Comparison of ENCODE assay signal across 2 cellular contexts in the genomic region with DNA sequence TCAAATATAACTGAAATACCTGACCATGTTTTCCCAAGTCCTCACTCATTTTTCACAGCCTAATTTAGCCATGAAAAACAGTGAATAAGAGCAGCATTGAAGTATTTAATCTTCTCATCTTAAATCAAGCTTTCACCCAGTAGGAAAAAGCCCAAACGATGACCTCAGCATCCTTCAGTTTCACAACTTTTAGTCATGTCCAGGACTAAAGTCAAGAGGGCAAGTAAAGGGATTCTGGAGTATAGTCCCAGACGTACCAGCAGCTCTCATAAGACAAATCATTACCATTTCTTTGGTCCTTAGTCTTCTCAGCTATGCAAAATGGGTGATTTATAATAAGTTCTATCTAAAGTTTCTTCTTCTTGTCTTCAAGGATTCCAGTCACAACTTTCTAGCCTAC.
TF ChIP-seq lines count a peak whose summit lies in the region.

No MANE protein-coding gene starts in this region.

TF ChIP-seq in liver, 16 proteins besides CTCF, POLR2A, EP300 and RAD21 (continued from another document):
- TF ChIP-seq GABPA (IDR thresholded peaks at IDR 0.05 in 1 of 2, conservative IDR thresholded peaks at IDR 0.05 in 1 of 2) (no peak), SP1 (IDR thresholded peaks at IDR 0.05) (no peak), TAF1 (conservative IDR thresholded peaks at IDR 0.05) (no peak), FOXA2 (IDR thresholded peaks at IDR 0.05) (no peak), YY1 (IDR thresholded peaks at IDR 0.05) (peak; percentile 11), EGR1 (IDR thresholded peaks at IDR 0.05; ENCODE audit: low read depth in 2 of 2) (no peak), HNF4A (conservative IDR thresholded peaks at IDR 0.05) (peak; percentile 24 to 79), HNF4G (IDR thresholded peaks at IDR 0.05) (no peak), NR2F2 (IDR thresholded peaks at IDR 0.05) (no peak), RXRA (IDR thresholded peaks at IDR 0.05) (peak in 1 of 2 donors; percentile 72), FOXA1 (IDR thresholded peaks at IDR 0.05) (no peak)
- TF ChIP-seq, protein P1, sequence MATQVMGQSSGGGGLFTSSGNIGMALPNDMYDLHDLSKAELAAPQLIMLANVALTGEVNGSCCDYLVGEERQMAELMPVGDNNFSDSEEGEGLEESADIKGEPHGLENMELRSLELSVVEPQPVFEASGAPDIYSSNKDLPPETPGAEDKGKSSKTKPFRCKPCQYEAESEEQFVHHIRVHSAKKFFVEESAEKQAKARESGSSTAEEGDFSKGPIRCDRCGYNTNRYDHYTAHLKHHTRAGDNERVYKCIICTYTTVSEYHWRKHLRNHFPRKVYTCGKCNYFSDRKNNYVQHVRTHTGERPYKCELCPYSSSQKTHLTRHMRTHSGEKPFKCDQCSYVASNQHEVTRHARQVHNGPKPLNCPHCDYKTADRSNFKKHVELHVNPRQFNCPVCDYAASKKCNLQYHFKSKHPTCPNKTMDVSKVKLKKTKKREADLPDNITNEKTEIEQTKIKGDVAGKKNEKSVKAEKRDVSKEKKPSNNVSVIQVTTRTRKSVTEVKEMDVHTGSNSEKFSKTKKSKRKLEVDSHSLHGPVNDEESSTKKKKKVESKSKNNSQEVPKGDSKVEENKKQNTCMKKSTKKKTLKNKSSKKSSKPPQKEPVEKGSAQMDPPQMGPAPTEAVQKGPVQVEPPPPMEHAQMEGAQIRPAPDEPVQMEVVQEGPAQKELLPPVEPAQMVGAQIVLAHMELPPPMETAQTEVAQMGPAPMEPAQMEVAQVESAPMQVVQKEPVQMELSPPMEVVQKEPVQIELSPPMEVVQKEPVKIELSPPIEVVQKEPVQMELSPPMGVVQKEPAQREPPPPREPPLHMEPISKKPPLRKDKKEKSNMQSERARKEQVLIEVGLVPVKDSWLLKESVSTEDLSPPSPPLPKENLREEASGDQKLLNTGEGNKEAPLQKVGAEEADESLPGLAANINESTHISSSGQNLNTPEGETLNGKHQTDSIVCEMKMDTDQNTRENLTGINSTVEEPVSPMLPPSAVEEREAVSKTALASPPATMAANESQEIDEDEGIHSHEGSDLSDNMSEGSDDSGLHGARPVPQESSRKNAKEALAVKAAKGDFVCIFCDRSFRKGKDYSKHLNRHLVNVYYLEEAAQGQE (IDR thresholded peaks at IDR 0.05): no peak
- TF ChIP-seq, protein P2, sequence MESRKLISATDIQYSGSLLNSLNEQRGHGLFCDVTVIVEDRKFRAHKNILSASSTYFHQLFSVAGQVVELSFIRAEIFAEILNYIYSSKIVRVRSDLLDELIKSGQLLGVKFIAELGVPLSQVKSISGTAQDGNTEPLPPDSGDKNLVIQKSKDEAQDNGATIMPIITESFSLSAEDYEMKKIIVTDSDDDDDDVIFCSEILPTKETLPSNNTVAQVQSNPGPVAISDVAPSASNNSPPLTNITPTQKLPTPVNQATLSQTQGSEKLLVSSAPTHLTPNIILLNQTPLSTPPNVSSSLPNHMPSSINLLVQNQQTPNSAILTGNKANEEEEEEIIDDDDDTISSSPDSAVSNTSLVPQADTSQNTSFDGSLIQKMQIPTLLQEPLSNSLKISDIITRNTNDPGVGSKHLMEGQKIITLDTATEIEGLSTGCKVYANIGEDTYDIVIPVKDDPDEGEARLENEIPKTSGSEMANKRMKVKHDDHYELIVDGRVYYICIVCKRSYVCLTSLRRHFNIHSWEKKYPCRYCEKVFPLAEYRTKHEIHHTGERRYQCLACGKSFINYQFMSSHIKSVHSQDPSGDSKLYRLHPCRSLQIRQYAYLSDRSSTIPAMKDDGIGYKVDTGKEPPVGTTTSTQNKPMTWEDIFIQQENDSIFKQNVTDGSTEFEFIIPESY (IDR thresholded peaks at IDR 0.05): no peak
- TF ChIP-seq, protein P3, sequence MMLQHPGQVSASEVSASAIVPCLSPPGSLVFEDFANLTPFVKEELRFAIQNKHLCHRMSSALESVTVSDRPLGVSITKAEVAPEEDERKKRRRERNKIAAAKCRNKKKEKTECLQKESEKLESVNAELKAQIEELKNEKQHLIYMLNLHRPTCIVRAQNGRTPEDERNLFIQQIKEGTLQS (IDR thresholded peaks at IDR 0.05): no peak
- TF ChIP-seq, protein P4, sequence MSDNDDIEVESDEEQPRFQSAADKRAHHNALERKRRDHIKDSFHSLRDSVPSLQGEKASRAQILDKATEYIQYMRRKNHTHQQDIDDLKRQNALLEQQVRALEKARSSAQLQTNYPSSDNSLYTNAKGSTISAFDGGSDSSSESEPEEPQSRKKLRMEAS (IDR thresholded peaks at IDR 0.05): no peak

TF ChIP-seq in HepG2, 621 proteins besides CTCF, POLR2A, EP300 and RAD21:
- TF ChIP-seq, protein P5, sequence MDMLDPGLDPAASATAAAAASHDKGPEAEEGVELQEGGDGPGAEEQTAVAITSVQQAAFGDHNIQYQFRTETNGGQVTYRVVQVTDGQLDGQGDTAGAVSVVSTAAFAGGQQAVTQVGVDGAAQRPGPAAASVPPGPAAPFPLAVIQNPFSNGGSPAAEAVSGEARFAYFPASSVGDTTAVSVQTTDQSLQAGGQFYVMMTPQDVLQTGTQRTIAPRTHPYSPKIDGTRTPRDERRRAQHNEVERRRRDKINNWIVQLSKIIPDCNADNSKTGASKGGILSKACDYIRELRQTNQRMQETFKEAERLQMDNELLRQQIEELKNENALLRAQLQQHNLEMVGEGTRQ (IDR thresholded peaks at IDR 0.05; ENCODE audit: low read depth, low read length): no peak
- TF ChIP-seq, protein P5 (CRISPR knock-in tag; IDR thresholded peaks at IDR 0.05; ENCODE audit: borderline replicate concordance): no peak
- TF ChIP-seq, protein P6, sequence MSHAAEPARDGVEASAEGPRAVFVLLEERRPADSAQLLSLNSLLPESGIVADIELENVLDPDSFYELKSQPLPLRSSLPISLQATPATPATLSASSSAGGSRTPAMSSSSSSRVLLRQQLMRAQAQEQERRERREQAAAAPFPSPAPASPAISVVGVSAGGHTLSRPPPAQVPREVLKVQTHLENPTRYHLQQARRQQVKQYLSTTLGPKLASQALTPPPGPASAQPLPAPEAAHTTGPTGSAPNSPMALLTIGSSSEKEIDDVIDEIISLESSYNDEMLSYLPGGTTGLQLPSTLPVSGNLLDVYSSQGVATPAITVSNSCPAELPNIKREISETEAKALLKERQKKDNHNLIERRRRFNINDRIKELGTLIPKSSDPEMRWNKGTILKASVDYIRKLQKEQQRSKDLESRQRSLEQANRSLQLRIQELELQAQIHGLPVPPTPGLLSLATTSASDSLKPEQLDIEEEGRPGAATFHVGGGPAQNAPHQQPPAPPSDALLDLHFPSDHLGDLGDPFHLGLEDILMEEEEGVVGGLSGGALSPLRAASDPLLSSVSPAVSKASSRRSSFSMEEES (CRISPR knock-in tag; IDR thresholded peaks at IDR 0.05): no peak
- no peak for TF ChIP-seq RXRB (CRISPR knock-in tag; IDR thresholded peaks at IDR 0.05; ENCODE audit: borderline replicate concordance)
